ENCODE assay signal across 13 cellular contexts in genomic region chr4:115537387-115537786, GRCh38.
DNase-seq lines count a peak whose midpoint lies in the region; ATAC-seq, FAIRE-seq and TF ChIP-seq lines count a peak whose summit lies in the region.
"Had no signal": no experiment of that assay in that cellular context is flagged by ENCODE, and none has a peak within 500 bp of the region (broad histone marks: within the 10 kb centered on the region; RNA-seq: fewer than 3 reads in every experiment).

No MANE protein-coding gene starts in this region.

- FAIRE-seq in GM12892 (lab: Jason Lieb, UNC), result no peak
- FAIRE-seq: endothelial cell of umbilical vein had no signal

- no peak for TF ChIP-seq POLR2A in GM12892 (IDR thresholded peaks at IDR 0.05; ENCODE audit: low read depth, low read length)

- H3K27ac ChIP-seq in MM.1S (ENCODE audit: low read length), result no peak overlapping the region
- H3K27ac ChIP-seq: BLaER1 had no signal

- H3K36me3 ChIP-seq in MM.1S (replicated peaks; ENCODE audit: insufficient read depth, low read length), result no peaks in the 10 kb centered on the region
- H3K36me3 ChIP-seq: BLaER1 had no signal

- no peaks in the 10 kb centered on the region for H3K79me2 ChIP-seq in MM.1S (ENCODE audit: low read length)

- ATAC-seq in GM18520 (IDR thresholded peaks at IDR 0.05; ENCODE audit: unreplicated experiment), result no peak
- ATAC-seq in GM18909 (IDR thresholded peaks at IDR 0.05; ENCODE audit: poor library complexity, unreplicated experiment), result no peak

- no peaks in the 10 kb centered on the region for H3K9me2 ChIP-seq in MM.1S (replicated peaks; ENCODE audit: insufficient read depth, low read length)

- no peak overlapping the region for H3K4me3 Mint-ChIP-seq in chondrocyte (ENCODE audit: unreplicated experiment)

- no peak overlapping the region for H2AFZ ChIP-seq in MM.1S (ENCODE audit: low read length)

- no peaks in the 10 kb centered on the region for H3K4me1 ChIP-seq in MM.1S (ENCODE audit: low read length)
- H3K4me1 ChIP-seq: BLaER1 had no signal

- no peaks in the 10 kb centered on the region for H3K9me3 ChIP-seq in MM.1S (replicated peaks; ENCODE audit: insufficient read depth, low read length)
- H3K9me3 ChIP-seq: BLaER1 had no signal

- DNase-seq in NCI-H2196 (lab: John Stamatoyannopoulos, UW; ENCODE audit: unreplicated experiment) (peak; percentile 4), NCI-H2196 treated with DMSO at 0.1 percent for 48 hours (lab: John Stamatoyannopoulos, UW; ENCODE audit: unreplicated experiment) (no peak), MM.1S (peak; percentile 29), chondrocyte (ENCODE audit: low spot score) (no peak), smooth muscle cell of the brain vasculature (ENCODE audit: low read depth, low spot score) (peak; percentile 2), GM12892 (ENCODE audit: insufficient read length) (no peak)
- DNase-seq: activated CD8-positive, alpha-beta memory T cell treated with anti-CD3 and anti-CD28 coated beads, Interleukin-2, amount 50 U/mL, for 48 hours; occipital lobe; T1000 had no signal

- H3K27me3 Mint-ChIP-seq in chondrocyte (ENCODE audit: low read depth), result peaks cover 2% of the 10 kb centered on the region

- H4K20me1 ChIP-seq in MM.1S (ENCODE audit: insufficient read depth, low read length), result no peaks in the 10 kb centered on the region
- H4K20me1 ChIP-seq: BLaER1 had no signal

- no peak overlapping the region for H3K9ac ChIP-seq in MM.1S (ENCODE audit: low read length)
- H3K9ac ChIP-seq: BLaER1 had no signal

- no peaks in the 10 kb centered on the region for H3F3A ChIP-seq in MM.1S (ENCODE audit: insufficient read depth, low read length)

- H3K27me3 ChIP-seq in MM.1S (replicated peaks; ENCODE audit: insufficient read depth, low read length), result no peaks in the 10 kb centered on the region
- H3K27me3 ChIP-seq: BLaER1 had no signal

- no peaks in the 10 kb centered on the region for H3K36me3 Mint-ChIP-seq in chondrocyte (ENCODE audit: low read depth)

- TF ChIP-seq CTCF in MM.1S (IDR thresholded peaks at IDR 0.05; ENCODE audit: low read length) (peak; percentile 29), chondrocyte (IDR thresholded peaks at IDR 0.05) (peak; percentile 92)

- H3K9me3 Mint-ChIP-seq in chondrocyte (ENCODE audit: low read depth), result no peaks in the 10 kb centered on the region

- no peak overlapping the region for H3K4me3 ChIP-seq in MM.1S (ENCODE audit: low read length)
- H3K4me3 ChIP-seq: BLaER1 had no signal

- H3K4me2 ChIP-seq in MM.1S (ENCODE audit: low read depth, low read length), result no peak overlapping the region
- H3K4me2 ChIP-seq: BLaER1 had no signal

- H3K4me1 Mint-ChIP-seq in chondrocyte (ENCODE audit: low read depth), result peaks cover 8% of the 10 kb centered on the region

- H3K27ac Mint-ChIP-seq in chondrocyte (ENCODE audit: unreplicated experiment), result no peak overlapping the region

Comparison
In these comparisons a context has a peak if more than half of its experiments do, and no peak if none do; other contexts are left out.
1. DNase-seq: peak in NCI-H2196 (single experiment), MM.1S (single experiment) and smooth muscle cell of the brain vasculature (single experiment); none in NCI-H2196 treated with DMSO at 0.1 percent for 48 hours (single experiment), chondrocyte (single experiment) and GM12892 (single experiment).